1 cellular context compared by ENCODE assay signal in the genomic region with DNA sequence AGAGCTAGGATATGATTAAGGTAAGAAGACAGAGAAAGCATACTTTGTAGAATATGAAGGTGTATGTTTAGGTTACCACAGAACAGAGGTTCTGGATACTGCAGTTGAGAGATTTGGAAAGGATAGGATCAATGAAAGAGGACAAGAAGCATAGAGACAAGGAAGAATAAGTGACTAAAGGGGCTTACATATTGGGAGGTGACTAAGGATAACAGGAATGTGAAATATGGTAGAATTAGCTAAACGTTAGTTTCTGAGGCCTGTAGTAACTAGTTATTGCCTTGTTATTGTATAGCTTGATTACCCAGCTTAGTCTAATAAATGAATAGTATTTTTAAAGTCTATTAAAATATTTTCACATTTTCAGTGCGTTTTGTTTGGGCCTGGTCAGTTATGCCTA.
TF ChIP-seq lines count a peak whose summit lies in the region.

No MANE protein-coding gene starts in this region.

TF ChIP-seq in IMR-90, 13 proteins besides CTCF, POLR2A, EP300 and RAD21:
- TF ChIP-seq MAFK (IDR thresholded peaks at IDR 0.05; ENCODE audit: low read depth, low read length) (no peak), CEBPB (IDR thresholded peaks at IDR 0.05; ENCODE audit: low read depth, low read length) (no peak), MAZ (IDR thresholded peaks at IDR 0.05; ENCODE audit: borderline replicate concordance, low read depth, low read length) (no peak), CHD1 (IDR thresholded peaks at IDR 0.05; ENCODE audit: low read depth, low read length) (no peak), SMC3 (IDR thresholded peaks at IDR 0.05; ENCODE audit: low read depth, low read length) (no peak), NFE2L2 (IDR thresholded peaks at IDR 0.05; ENCODE audit: low read depth, low read length) (no peak), FOS (IDR thresholded peaks at IDR 0.05; ENCODE audit: low read depth, low read length) (no peak), MXI1 (IDR thresholded peaks at IDR 0.05; ENCODE audit: borderline replicate concordance, low read depth, low read length) (no peak)
- TF ChIP-seq, protein P1, sequence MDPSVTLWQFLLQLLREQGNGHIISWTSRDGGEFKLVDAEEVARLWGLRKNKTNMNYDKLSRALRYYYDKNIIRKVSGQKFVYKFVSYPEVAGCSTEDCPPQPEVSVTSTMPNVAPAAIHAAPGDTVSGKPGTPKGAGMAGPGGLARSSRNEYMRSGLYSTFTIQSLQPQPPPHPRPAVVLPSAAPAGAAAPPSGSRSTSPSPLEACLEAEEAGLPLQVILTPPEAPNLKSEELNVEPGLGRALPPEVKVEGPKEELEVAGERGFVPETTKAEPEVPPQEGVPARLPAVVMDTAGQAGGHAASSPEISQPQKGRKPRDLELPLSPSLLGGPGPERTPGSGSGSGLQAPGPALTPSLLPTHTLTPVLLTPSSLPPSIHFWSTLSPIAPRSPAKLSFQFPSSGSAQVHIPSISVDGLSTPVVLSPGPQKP (IDR thresholded peaks at IDR 0.05; ENCODE audit: borderline replicate concordance, low read depth, low read length): no peak
- TF ChIP-seq, protein P2, sequence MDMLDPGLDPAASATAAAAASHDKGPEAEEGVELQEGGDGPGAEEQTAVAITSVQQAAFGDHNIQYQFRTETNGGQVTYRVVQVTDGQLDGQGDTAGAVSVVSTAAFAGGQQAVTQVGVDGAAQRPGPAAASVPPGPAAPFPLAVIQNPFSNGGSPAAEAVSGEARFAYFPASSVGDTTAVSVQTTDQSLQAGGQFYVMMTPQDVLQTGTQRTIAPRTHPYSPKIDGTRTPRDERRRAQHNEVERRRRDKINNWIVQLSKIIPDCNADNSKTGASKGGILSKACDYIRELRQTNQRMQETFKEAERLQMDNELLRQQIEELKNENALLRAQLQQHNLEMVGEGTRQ (IDR thresholded peaks at IDR 0.05; ENCODE audit: low read depth, low read length): no peak
